ENCODE assay signal across 1 cellular context in the genomic region with DNA sequence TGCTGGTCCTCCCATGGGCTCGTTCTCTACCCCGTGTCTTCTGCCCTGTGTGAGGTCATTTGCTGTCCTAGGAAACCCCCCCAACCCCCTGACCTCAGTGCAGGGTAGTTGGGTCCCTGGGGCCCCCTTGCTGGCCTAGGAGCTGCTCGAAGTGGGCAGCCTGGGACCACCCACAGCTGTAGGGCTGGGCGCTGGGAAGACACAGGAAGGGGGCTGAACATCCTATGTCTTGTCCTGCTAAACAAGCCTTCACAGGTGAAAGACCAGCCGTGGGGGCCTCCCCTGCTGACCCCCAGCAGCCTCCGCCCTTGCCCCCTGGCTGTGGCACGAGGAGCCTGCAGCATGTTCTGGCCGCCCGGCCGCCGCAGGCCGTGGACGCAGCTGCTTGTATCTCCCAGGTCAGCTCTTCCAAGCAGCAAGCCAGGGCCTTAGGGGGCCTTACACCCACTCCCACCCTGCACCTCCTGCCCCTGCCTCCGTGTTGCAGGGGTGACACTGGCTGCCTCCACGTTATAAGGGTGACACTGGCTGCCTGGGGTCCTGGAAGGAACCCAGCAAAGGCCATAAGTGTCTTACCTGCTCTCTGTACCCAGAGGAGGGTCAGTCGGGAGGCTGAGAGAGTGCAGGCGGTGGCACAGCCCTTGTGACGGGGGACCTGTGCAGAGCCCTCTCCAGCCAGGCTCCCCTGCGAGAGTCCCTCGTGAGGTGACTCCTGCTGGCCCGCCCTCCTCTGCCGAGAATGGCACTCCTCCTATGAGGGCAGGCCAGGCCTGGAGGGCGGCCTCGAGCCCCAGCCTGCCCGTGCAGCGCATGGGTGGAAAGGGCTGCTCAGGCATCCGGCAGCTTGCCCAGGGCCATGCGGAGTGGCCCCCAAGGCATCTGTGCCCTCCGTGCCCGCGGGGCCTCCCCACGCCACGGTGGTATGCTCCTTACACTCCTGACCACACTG.
TF ChIP-seq lines count a peak whose summit lies in the region.

No MANE protein-coding gene starts in this region.

TF ChIP-seq in HepG2, 621 proteins besides CTCF, POLR2A, EP300 and RAD21:
- TF ChIP-seq ZNF607 (CRISPR knock-in tag; IDR thresholded peaks at IDR 0.05; ENCODE audit: borderline replicate concordance) (no peak), ZNF878 (CRISPR knock-in tag; IDR thresholded peaks at IDR 0.05) (no peak), FOXK1 (CRISPR knock-in tag; IDR thresholded peaks at IDR 0.05; ENCODE audit: borderline replicate concordance, low read depth) (no peak), GLI4 (CRISPR knock-in tag; IDR thresholded peaks at IDR 0.05; ENCODE audit: borderline replicate concordance) (no peak), PAWR (CRISPR knock-in tag; IDR thresholded peaks at IDR 0.05; ENCODE audit: borderline replicate concordance) (no peak)
- TF ChIP-seq, protein P1, sequence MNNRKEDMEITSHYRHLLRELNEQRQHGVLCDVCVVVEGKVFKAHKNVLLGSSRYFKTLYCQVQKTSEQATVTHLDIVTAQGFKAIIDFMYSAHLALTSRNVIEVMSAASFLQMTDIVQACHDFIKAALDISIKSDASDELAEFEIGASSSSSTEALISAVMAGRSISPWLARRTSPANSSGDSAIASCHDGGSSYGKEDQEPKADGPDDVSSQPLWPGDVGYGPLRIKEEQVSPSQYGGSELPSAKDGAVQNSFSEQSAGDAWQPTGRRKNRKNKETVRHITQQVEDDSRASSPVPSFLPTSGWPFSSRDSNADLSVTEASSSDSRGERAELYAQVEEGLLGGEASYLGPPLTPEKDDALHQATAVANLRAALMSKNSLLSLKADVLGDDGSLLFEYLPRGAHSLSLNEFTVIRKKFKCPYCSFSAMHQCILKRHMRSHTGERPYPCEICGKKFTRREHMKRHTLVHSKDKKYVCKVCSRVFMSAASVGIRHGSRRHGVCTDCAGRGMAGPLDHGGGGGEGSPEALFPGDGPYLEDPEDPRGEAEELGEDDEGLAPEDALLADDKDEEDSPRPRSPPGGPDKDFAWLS (CRISPR knock-in tag; IDR thresholded peaks at IDR 0.05; ENCODE audit: borderline replicate concordance) = no peak
- TF ChIP-seq, protein P2, sequence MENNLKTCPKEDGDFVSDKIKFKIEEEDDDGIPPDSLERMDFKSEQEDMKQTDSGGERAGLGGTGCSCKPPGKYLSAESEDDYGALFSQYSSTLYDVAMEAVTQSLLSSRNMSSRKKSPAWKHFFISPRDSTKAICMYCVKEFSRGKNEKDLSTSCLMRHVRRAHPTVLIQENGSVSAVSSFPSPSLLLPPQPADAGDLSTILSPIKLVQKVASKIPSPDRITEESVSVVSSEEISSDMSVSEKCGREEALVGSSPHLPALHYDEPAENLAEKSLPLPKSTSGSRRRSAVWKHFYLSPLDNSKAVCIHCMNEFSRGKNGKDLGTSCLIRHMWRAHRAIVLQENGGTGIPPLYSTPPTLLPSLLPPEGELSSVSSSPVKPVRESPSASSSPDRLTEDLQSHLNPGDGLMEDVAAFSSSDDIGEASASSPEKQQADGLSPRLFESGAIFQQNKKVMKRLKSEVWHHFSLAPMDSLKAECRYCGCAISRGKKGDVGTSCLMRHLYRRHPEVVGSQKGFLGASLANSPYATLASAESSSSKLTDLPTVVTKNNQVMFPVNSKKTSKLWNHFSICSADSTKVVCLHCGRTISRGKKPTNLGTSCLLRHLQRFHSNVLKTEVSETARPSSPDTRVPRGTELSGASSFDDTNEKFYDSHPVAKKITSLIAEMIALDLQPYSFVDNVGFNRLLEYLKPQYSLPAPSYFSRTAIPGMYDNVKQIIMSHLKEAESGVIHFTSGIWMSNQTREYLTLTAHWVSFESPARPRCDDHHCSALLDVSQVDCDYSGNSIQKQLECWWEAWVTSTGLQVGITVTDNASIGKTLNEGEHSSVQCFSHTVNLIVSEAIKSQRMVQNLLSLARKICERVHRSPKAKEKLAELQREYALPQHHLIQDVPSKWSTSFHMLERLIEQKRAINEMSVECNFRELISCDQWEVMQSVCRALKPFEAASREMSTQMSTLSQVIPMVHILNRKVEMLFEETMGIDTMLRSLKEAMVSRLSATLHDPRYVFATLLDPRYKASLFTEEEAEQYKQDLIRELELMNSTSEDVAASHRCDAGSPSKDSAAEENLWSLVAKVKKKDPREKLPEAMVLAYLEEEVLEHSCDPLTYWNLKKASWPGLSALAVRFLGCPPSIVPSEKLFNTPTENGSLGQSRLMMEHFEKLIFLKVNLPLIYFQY (CRISPR knock-in tag; IDR thresholded peaks at IDR 0.05; ENCODE audit: borderline replicate concordance) = no peak
